Comparison of ENCODE assay signal across 8 cellular contexts in the genomic region with DNA sequence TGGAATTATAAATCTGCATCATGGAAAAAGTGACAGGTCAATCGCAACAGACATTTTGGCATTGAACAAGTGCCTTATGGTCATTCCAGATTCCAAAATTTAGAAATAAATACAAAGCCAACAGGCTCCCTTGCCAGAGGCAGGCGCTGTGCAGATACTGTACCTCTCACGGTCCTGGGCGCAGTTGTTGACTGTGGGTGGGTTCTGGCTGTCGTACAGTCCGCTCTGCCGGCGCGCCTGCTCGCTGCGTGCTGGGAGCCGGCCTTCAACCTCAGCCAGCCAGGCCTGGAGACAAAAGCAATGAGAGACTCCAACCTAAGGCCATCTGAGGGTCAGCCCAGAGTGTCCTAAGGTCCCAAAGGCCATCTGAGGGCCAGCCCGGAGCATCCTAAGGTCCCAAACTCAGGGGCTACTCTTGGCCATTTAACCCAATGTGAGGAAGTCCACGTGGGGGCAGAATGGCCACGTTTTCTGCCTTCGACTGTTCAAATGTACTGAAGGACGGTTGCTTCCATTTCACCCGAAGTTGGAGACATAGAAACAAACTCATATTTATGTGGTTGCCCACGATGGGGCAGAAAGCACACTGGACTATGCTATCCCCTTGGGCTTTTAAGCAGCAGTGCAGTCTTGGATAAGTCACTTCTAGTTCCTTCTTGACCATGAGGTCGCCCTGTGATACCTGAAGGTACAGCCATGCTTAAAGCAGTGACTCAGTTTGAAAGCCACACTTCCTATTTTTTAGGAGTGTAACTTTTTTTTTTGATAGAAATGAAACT.
DNase-seq lines count a peak whose midpoint lies in the region; ATAC-seq and TF ChIP-seq lines count a peak whose summit lies in the region.
"Had no signal": no experiment of that assay in that cellular context is flagged by ENCODE, and none has a peak within 500 bp of the region (broad histone marks: within the 10 kb centered on the region; RNA-seq: fewer than 3 reads in every experiment).

No MANE protein-coding gene starts in this region.

- POLR2A ChIA-PET in naive thymus-derived CD4-positive, alpha-beta T cell (lab: Charles Lee), result no interaction called here

- H3K9me3 ChIP-seq in KOPT-K1 (ENCODE audit: insufficient read depth, low read length, poor library complexity, severe bottlenecking) (no peaks in the 10 kb centered on the region), mammary epithelial cell (replicated peaks; ENCODE audit: insufficient read depth, low read length) (no peaks in the 10 kb centered on the region), uterus (no peaks in the 10 kb centered on the region)
- H3K9me3 ChIP-seq in naive thymus-derived CD4-positive, alpha-beta T cell (ENCODE audit: control insufficient read depth in 2 of 3, low read length in 3 of 3), result no peaks in the 10 kb centered on the region

- no peak overlapping the region for H3K9ac ChIP-seq in mammary epithelial cell (ENCODE audit: insufficient read depth, low read length)

- no peak overlapping the region for H3K4me2 ChIP-seq in mammary epithelial cell (ENCODE audit: insufficient read depth, low read depth, low read length)

- CTCF ChIA-PET in naive thymus-derived CD4-positive, alpha-beta T cell (lab: Charles Lee), result no interaction called here
- CTCF ChIA-PET in mammary epithelial cell (lab: Charles Lee; ENCODE audit: low non-redundant PET), result no interaction called here

- H3K36me3 ChIP-seq in KOPT-K1 (ENCODE audit: insufficient read depth, low read length), result peaks cover 93% of the 10 kb centered on the region
- peaks cover 4 to 83% (median 22%) of the 10 kb centered on the region in 3 experiments for H3K36me3 ChIP-seq in naive thymus-derived CD4-positive, alpha-beta T cell (ENCODE audit: control insufficient read depth in 2 of 3, insufficient read depth in 3 of 3, low read length in 3 of 3)
- H3K36me3 ChIP-seq in mammary epithelial cell (ENCODE audit: insufficient read depth, low read length), result no peaks in the 10 kb centered on the region
- no peaks in the 10 kb centered on the region for H3K36me3 ChIP-seq in uterus

- no TSS peak for BruUV-seq in mammary epithelial cell (replicated peaks; lab: Mats Ljungman, UMichigan)

- WGBS in mammary epithelial cell (ENCODE audit: low coverage, missing lambda C conversion rate), result 96% methylated on average over 18 of the region's 20 CpGs

- H3K79me2 ChIP-seq in mammary epithelial cell (ENCODE audit: insufficient read depth, low read length), result no peaks in the 10 kb centered on the region

- H4K20me1 ChIP-seq in mammary epithelial cell (ENCODE audit: insufficient read depth, low read length), result no peaks in the 10 kb centered on the region

- no peak for TF ChIP-seq POLR2A in uterus (IDR thresholded peaks at IDR 0.05)

- no peaks in the 10 kb centered on the region for H3K27me3 ChIP-seq in naive thymus-derived CD4-positive, alpha-beta T cell (ENCODE audit: control insufficient read depth in 2 of 2, insufficient read depth in 2 of 2, low read length in 2 of 2)
- H3K27me3 ChIP-seq in mammary epithelial cell (ENCODE audit: insufficient read depth, low read length) (no peaks in the 10 kb centered on the region), uterus (no peaks in the 10 kb centered on the region)

- in situ Hi-C loops in mammary epithelial cell (cut with MboI; ENCODE audit: low sequenced_read_pairs in 2 of 2), result no loop called here

- peaks cover 7 to 10% of the 10 kb centered on the region in 2 donors for H3K4me1 ChIP-seq in naive thymus-derived CD4-positive, alpha-beta T cell (ENCODE audit: control insufficient read depth in 2 of 2, insufficient read depth in 2 of 2, low read length in 2 of 2)
- H3K4me1 ChIP-seq in mammary epithelial cell (ENCODE audit: insufficient read depth, low read length), result no peaks in the 10 kb centered on the region
- peaks cover 0 to 6% of the 10 kb centered on the region in 2 donors for H3K4me1 ChIP-seq in uterus

- DNase-seq in naive thymus-derived CD4-positive, alpha-beta T cell, result no peak
- DNase-seq in amygdala (lab: John Stamatoyannopoulos, UW) (no peak), mammary epithelial cell (no peak), uterus (no peak)
- DNase-seq: nucleus accumbens had no signal

- H3K9me3 Mint-ChIP-seq in naive thymus-derived CD4-positive, alpha-beta T cell, result peaks cover 0 to 4% (median 0%) of the 10 kb centered on the region in 11 donors

- H3K4me1 Mint-ChIP-seq in naive thymus-derived CD4-positive, alpha-beta T cell, result peaks cover 21 to 68% (median 54%) of the 10 kb centered on the region in 7 donors

- H3K27me3 Mint-ChIP-seq in naive thymus-derived CD4-positive, alpha-beta T cell, result no peaks in the 10 kb centered on the region

- H3K4me3 ChIP-seq in naive thymus-derived CD4-positive, alpha-beta T cell (ENCODE audit: low read length), result no peak overlapping the region
- H3K4me3 ChIP-seq in mammary epithelial cell (replicated peaks in 1 of 3; ENCODE audit: insufficient read depth in 1 of 3, low read depth in 2 of 3, low read length in 3 of 3) (no peak overlapping the region), uterus (no peak overlapping the region)

- H3K4me3 Mint-ChIP-seq in naive thymus-derived CD4-positive, alpha-beta T cell, result no peak overlapping the region

- ATAC-seq in GM18858 (IDR thresholded peaks at IDR 0.05; ENCODE audit: unreplicated experiment) (peak; percentile 73), GM21576 (IDR thresholded peaks at IDR 0.05; ENCODE audit: unreplicated experiment) (peak; percentile 75)
- peak; percentile 50 for ATAC-seq in naive thymus-derived CD4-positive, alpha-beta T cell

- H3K36me3 Mint-ChIP-seq in naive thymus-derived CD4-positive, alpha-beta T cell, result peaks cover 12 to 74% (median 47%) of the 10 kb centered on the region in 5 donors

- peak overlapping the region in 8 of 9 donors; percentile 45 to 97 (median 78) for H3K27ac Mint-ChIP-seq in naive thymus-derived CD4-positive, alpha-beta T cell

- no peak overlapping the region for H2AFZ ChIP-seq in mammary epithelial cell (ENCODE audit: low read depth, low read length)

- dilution Hi-C loops in mammary epithelial cell (cut with HindIII; ENCODE audit: low sequenced_read_pairs), result loop anchor here (5.0 kb wide), 1 partner anchor 63 kb away; a partner anchor contains a TSS

- intact Hi-C loops in naive thymus-derived CD4-positive, alpha-beta T cell (cut with micrococcal nuclease), result no loop called here
- intact Hi-C loops in mammary epithelial cell (cut with micrococcal nuclease) (no loop called here), uterus (cut with DNase I; ENCODE audit: low total_unique reads) (no loop called here)

- H3K27ac ChIP-seq in KOPT-K1 (ENCODE audit: low read depth, low read length, poor library complexity, severe bottlenecking) (peak overlapping the region; percentile 37), mammary epithelial cell (ENCODE audit: insufficient read depth, low read depth, low read length) (no peak overlapping the region), uterus (no peak overlapping the region)
- H3K27ac ChIP-seq in naive thymus-derived CD4-positive, alpha-beta T cell (ENCODE audit: low read depth, low read length), result peak overlapping the region; percentile 25

- no peak for TF ChIP-seq CTCF in mammary epithelial cell (conservative IDR thresholded peaks at IDR 0.05 in 1 of 2, IDR thresholded peaks at IDR 0.05 in 1 of 2; ENCODE audit: extremely low read depth in 1 of 2, insufficient read depth in 1 of 2, low read depth in 1 of 2, low read length in 2 of 2)
- no peak for TF ChIP-seq CTCF in uterus (IDR thresholded peaks at IDR 0.05)

Comparison
In these comparisons a context has a peak if more than half of its experiments do, and no peak if none do; other contexts are left out.
1. H3K27ac ChIP-seq: peak in KOPT-K1 (single experiment) and naive thymus-derived CD4-positive, alpha-beta T cell (single experiment); none in mammary epithelial cell (single experiment) and uterus (0 of 2).
2. Peak in every context shown above with its lines, with median percentiles within 50 percentile points of each other: ATAC-seq.